In the genomic region with DNA sequence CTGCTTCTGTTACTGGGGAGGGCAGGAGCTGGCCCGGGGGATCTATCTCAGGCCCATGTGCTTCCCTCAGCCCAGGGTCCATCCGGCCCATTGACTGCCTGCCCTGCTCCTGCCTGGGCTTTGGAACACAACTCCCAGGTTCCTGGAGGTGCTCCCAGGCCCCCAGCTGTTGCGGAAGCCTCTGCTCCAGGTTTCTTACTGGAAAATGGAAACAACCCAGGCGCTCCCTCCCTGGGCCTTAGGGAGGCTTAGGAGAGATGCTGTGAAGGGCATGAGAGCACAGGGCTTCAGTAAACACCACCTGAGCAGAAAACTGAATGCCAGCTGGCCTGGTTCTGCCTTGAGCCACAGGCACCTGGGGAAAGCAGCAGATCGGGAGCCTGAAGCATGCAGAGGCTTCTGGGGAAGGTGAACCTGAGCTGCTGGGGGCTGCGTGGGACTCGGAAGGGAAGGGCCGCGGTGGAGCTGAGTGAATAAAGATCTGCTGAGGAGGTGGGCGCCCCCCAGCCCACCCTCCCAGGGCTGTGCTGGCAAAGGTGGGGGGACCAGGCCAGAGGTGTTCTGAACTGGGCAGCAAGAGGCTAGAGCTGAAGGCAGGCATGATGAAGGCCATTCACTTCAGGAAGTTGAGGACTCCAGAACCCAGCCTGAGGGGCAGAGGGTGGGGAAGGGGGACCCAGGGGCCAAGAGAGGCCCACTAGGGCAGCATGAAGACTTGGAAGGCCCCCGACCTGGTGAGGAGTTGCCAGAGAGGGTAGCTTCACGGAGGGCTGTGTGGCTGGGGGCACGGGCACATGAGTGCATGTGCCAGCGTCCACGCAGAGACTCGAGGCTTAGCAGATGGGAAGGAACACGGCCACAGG, we compare ENCODE assay signal across 22 cellular contexts.
A peak's percentile ranks its signal among the peaks of the same experiment; 100 is the strongest.
DNase-seq lines count a peak whose midpoint lies in the region; ATAC-seq and TF ChIP-seq lines count a peak whose summit lies in the region.
"Had no signal": no experiment of that assay in that cellular context is flagged by ENCODE, and none has a peak within 500 bp of the region (broad histone marks: within the 10 kb centered on the region; RNA-seq: fewer than 3 reads in every experiment).

No MANE protein-coding gene starts in this region.

- no peak overlapping the region for H3K23ac ChIP-seq in IMR-90 (ENCODE audit: low read depth, low read length)

- H2AK9ac ChIP-seq in IMR-90 (replicated peaks; ENCODE audit: low read depth, low read length, poor library complexity): peak overlapping the region; percentile 19

- CTCF ChIA-PET in IMR-90 (lab: Yijun Ruan, JAX): no interaction called here

- H2AK5ac ChIP-seq in IMR-90 (ENCODE audit: low read depth, low read length): no peak overlapping the region

- H2BK15ac ChIP-seq in IMR-90 (ENCODE audit: low read depth, low read length): no peak overlapping the region

- H3K4me1 Mint-ChIP-seq in chondrocyte (ENCODE audit: low read depth): peaks cover 31% of the 10 kb centered on the region
- peaks cover 59% of the 10 kb centered on the region for H3K4me1 Mint-ChIP-seq in stimulated activated effector memory CD8-positive, alpha-beta T cell treated with anti-CD3 and anti-CD28 coated beads, Interleukin-12 subunit alpha, Interleukin-12 subunit beta, amount 100 ng/mL, for 72 hours

- peaks cover 20% of the 10 kb centered on the region for H3K36me3 ChIP-seq in IMR-90 (ENCODE audit: control insufficient read depth, insufficient read depth, low read length)
- H3K36me3 ChIP-seq: breast epithelium, gastroesophageal sphincter had no signal

- no peak overlapping the region for H3K27ac Mint-ChIP-seq in chondrocyte (ENCODE audit: unreplicated experiment)
- H3K27ac Mint-ChIP-seq in stimulated activated effector memory CD8-positive, alpha-beta T cell treated with anti-CD3 and anti-CD28 coated beads, Interleukin-12 subunit alpha, Interleukin-12 subunit beta, amount 100 ng/mL, for 72 hours: peak overlapping the region; percentile 85
- H3K27ac Mint-ChIP-seq: activated naive CD4-positive, alpha-beta T cell treated with anti-CD3 and anti-CD28 coated beads for 36 hours had no signal

- no peak overlapping the region for H2AFZ ChIP-seq in IMR-90 (replicated peaks; ENCODE audit: low read length, poor library complexity)
- H2AFZ ChIP-seq: hepatocyte had no signal

- H3K4ac ChIP-seq in IMR-90 (ENCODE audit: low read depth, low read length): no peak overlapping the region

- no peaks in the 10 kb centered on the region for H3K27me3 Mint-ChIP-seq in chondrocyte (ENCODE audit: low read depth)

- peaks cover 3% of the 10 kb centered on the region for H3K36me3 Mint-ChIP-seq in chondrocyte (ENCODE audit: low read depth)
- H3K36me3 Mint-ChIP-seq in stimulated activated effector memory CD8-positive, alpha-beta T cell treated with anti-CD3 and anti-CD28 coated beads, Interleukin-12 subunit alpha, Interleukin-12 subunit beta, amount 100 ng/mL, for 72 hours: peaks cover 6% of the 10 kb centered on the region

- H3K4me3 ChIP-seq in IMR-90 (ENCODE audit: insufficient read depth, low read depth, low read length): no peak overlapping the region
- H3K4me3 ChIP-seq: breast epithelium, coronary artery, gastroesophageal sphincter, hepatocyte, SJSA1 had no signal

- no peak for TF ChIP-seq RAD21 in IMR-90 (IDR thresholded peaks at IDR 0.05; ENCODE audit: low read length)

- ATAC-seq in IMR-90 (ENCODE audit: low read depth) (no peak), GM19351 (IDR thresholded peaks at IDR 0.05; ENCODE audit: unreplicated experiment) (no peak)
- ATAC-seq in stimulated activated effector memory CD8-positive, alpha-beta T cell treated with anti-CD3 and anti-CD28 coated beads, Interleukin-12 subunit alpha, Interleukin-12 subunit beta, amount 100 ng/mL, for 72 hours: no peak
- ATAC-seq: gastroesophageal sphincter had no signal

- POLR2A ChIA-PET in IMR-90 (lab: Charles Lee; ENCODE audit: unreplicated experiment): no interaction called here

- no peak for TF ChIP-seq POLR2A in IMR-90 (IDR thresholded peaks at IDR 0.05; ENCODE audit: low read depth, low read length)

- H3K9me1 ChIP-seq in IMR-90 (ENCODE audit: insufficient read depth, low read length): peaks cover 67% of the 10 kb centered on the region

- in situ Hi-C loops in IMR-90 (cut with MboI; ENCODE audit: low sequenced_read_pairs): no loop called here

- TF ChIP-seq CTCF in IMR-90 (conservative IDR thresholded peaks at IDR 0.05; ENCODE audit: low read depth, low read length) (no peak), chondrocyte (IDR thresholded peaks at IDR 0.05) (no peak)

- H3K4me2 ChIP-seq in IMR-90 (ENCODE audit: low read depth, low read length): no peak overlapping the region
- H3K4me2 ChIP-seq: hepatocyte had no signal

- BruUV-seq in IMR-90 (replicated peaks; lab: Mats Ljungman, UMichigan): no TSS peak

- peaks cover 69% of the 10 kb centered on the region for H4K20me1 ChIP-seq in IMR-90 (ENCODE audit: insufficient read depth, low read length)

- no peak overlapping the region for H3K56ac ChIP-seq in IMR-90 (ENCODE audit: extremely low read depth, insufficient read depth, low read length)

- no peak overlapping the region for H2BK20ac ChIP-seq in IMR-90 (ENCODE audit: low read depth, low read length)

- no peaks in the 10 kb centered on the region for H3K9me3 ChIP-seq in IMR-90 (ENCODE audit: control insufficient read depth, insufficient read depth, low read length)
- H3K9me3 ChIP-seq: breast epithelium, gastroesophageal sphincter, SJSA1 had no signal

- H4K8ac ChIP-seq in IMR-90 (ENCODE audit: low read depth in 2 of 2, low read length in 2 of 2): no peak overlapping the region

- no peak overlapping the region for H2BK5ac ChIP-seq in IMR-90 (ENCODE audit: low read depth, low read length, poor library complexity, severe bottlenecking)

- H3K9me3 Mint-ChIP-seq in chondrocyte (ENCODE audit: low read depth): no peaks in the 10 kb centered on the region
- H3K9me3 Mint-ChIP-seq in stimulated activated effector memory CD8-positive, alpha-beta T cell treated with anti-CD3 and anti-CD28 coated beads, Interleukin-12 subunit alpha, Interleukin-12 subunit beta, amount 100 ng/mL, for 72 hours: no peaks in the 10 kb centered on the region
- H3K9me3 Mint-ChIP-seq: activated naive CD4-positive, alpha-beta T cell treated with anti-CD3 and anti-CD28 coated beads for 36 hours; CD14-positive monocyte had no signal

- dilution Hi-C loops in IMR-90 (cut with HindIII; ENCODE audit: low sequenced_read_pairs, unreplicated experiment): no loop called here

- H3K14ac ChIP-seq in IMR-90 (replicated peaks; ENCODE audit: low read depth, low read length): no peak overlapping the region

- no peak overlapping the region for H4K5ac ChIP-seq in IMR-90 (ENCODE audit: low read depth, low read length)

- no peak overlapping the region for H3K9ac ChIP-seq in IMR-90 (ENCODE audit: low read depth, low read length)

- peaks cover 63 to 99% of the 10 kb centered on the region in 2 experiments for H3K79me1 ChIP-seq in IMR-90 (ENCODE audit: low read depth in 1 of 2, low read length in 2 of 2)

- H3K27me3 ChIP-seq in IMR-90 (ENCODE audit: control insufficient read depth, insufficient read depth, low read length): no peaks in the 10 kb centered on the region
- H3K27me3 ChIP-seq: breast epithelium, gastroesophageal sphincter, hepatocyte, SJSA1 had no signal

- H2BK120ac ChIP-seq in IMR-90 (ENCODE audit: low read depth, low read length): no peak overlapping the region

- H3K27ac ChIP-seq in IMR-90 (ENCODE audit: insufficient read depth, low read length): no peak overlapping the region
- H3K27ac ChIP-seq: coronary artery, gastroesophageal sphincter, hepatocyte, SJSA1 had no signal

- H3K4me1 ChIP-seq in IMR-90 (ENCODE audit: control insufficient read depth, insufficient read depth, low read length): peaks cover 55% of the 10 kb centered on the region

- no peak overlapping the region for H3K18ac ChIP-seq in IMR-90 (ENCODE audit: low read depth, low read length)

- no peak overlapping the region for H3K4me3 Mint-ChIP-seq in chondrocyte (ENCODE audit: unreplicated experiment)
- no peak overlapping the region for H3K4me3 Mint-ChIP-seq in stimulated activated effector memory CD8-positive, alpha-beta T cell treated with anti-CD3 and anti-CD28 coated beads, Interleukin-12 subunit alpha, Interleukin-12 subunit beta, amount 100 ng/mL, for 72 hours
- H3K4me3 Mint-ChIP-seq: activated naive CD4-positive, alpha-beta T cell treated with anti-CD3 and anti-CD28 coated beads for 36 hours; CD14-positive monocyte had no signal

- DNase-seq in IMR-90 (no peak), NCI-H69 (lab: John Stamatoyannopoulos, UW) (peak; percentile 90), chondrocyte (ENCODE audit: low spot score) (peak; percentile 85), NCI-H82 treated with DMSO at 0.1 percent for 48 hours (lab: John Stamatoyannopoulos, UW; ENCODE audit: unreplicated experiment) (no peak)
- no peak for DNase-seq in stimulated activated effector memory CD8-positive, alpha-beta T cell treated with anti-CD3 and anti-CD28 coated beads, Interleukin-12 subunit alpha, Interleukin-12 subunit beta, amount 100 ng/mL, for 72 hours (ENCODE audit: low spot score in 2 of 2)
- no peak for DNase-seq in stimulated activated CD4-positive, alpha-beta T cell treated with anti-CD3 and anti-CD28 coated beads, Interleukin-2, amount 100 ng/mL, for 48 hours
- DNase-seq: activated CD4-positive, CD25-positive, alpha-beta regulatory T cell; activated naive CD4-positive, alpha-beta T cell treated with anti-CD3 and anti-CD28 coated beads for 36 hours; amygdala; Kasumi-1; NCI-H1694 treated with DMSO at 0.1 percent for 48 hours; NCI-H526; occipital lobe; T-helper 1 cell; trophoblast cell had no signal

- intact Hi-C loops in IMR-90 (cut with micrococcal nuclease): no loop called here

- 86% methylated on average over 6 of the region's 17 CpGs; no CpG with 5 or more reads in 1 of the 2 experiments for WGBS in IMR-90 (ENCODE audit: extremely low coverage in 2 of 2, insufficient read length in 1 of 2), 2 experiments

- H4K91ac ChIP-seq in IMR-90 (ENCODE audit: insufficient read depth, low read depth, low read length): no peak overlapping the region

TF ChIP-seq in IMR-90, 13 proteins besides CTCF, POLR2A, EP300 and RAD21 (continues in another document):
- TF ChIP-seq MAZ (IDR thresholded peaks at IDR 0.05; ENCODE audit: borderline replicate concordance, low read depth, low read length): no peak
- no peak for TF ChIP-seq RCOR1 (IDR thresholded peaks at IDR 0.05; ENCODE audit: insufficient replicate concordance, low read length)
- no peak for TF ChIP-seq CHD1 (IDR thresholded peaks at IDR 0.05; ENCODE audit: low read depth, low read length)
- TF ChIP-seq MXI1 (IDR thresholded peaks at IDR 0.05; ENCODE audit: borderline replicate concordance, low read depth, low read length): no peak
- TF ChIP-seq MAFK (IDR thresholded peaks at IDR 0.05; ENCODE audit: low read depth, low read length): no peak
- no peak for TF ChIP-seq NFE2L2 (IDR thresholded peaks at IDR 0.05; ENCODE audit: low read depth, low read length)

Comparison
In these comparisons a context has a peak if more than half of its experiments do, and no peak if none do; other contexts are left out.
1. DNase-seq: peak in NCI-H69 (single experiment) and chondrocyte (single experiment); none in IMR-90 (single experiment), stimulated activated effector memory CD8-positive, alpha-beta T cell treated with anti-CD3 and anti-CD28 coated beads, Interleukin-12 subunit alpha, Interleukin-12 subunit beta, amount 100 ng/mL, for 72 hours (0 of 2), NCI-H82 treated with DMSO at 0.1 percent for 48 hours (single experiment) and stimulated activated CD4-positive, alpha-beta T cell treated with anti-CD3 and anti-CD28 coated beads, Interleukin-2, amount 100 ng/mL, for 48 hours (0 of 2).